ENCODE assay signal across 16 cellular contexts in genomic region chr10:30368065-30368718, GRCh38. TPM values are rescaled to one million over a fixed set of nuclear protein-coding genes. Genes with fewer than 3 reads are reported as not detected.
DNase-seq lines count a peak whose midpoint lies in the region; ATAC-seq and TF ChIP-seq lines count a peak whose summit lies in the region.
"Had no signal": no experiment of that assay in that cellular context is flagged by ENCODE, and none has a peak within 500 bp of the region (broad histone marks: within the 10 kb centered on the region; RNA-seq: fewer than 3 reads in every experiment).

No MANE protein-coding gene starts in this region.

- no peaks in the 10 kb centered on the region for H3K27me3 ChIP-seq in left ventricle myocardium inferior (ENCODE audit: low read depth)

- H3K27ac ChIP-seq in left ventricle myocardium inferior (replicated peaks): no peak overlapping the region

- H3K4me3 ChIP-seq in left ventricle myocardium inferior: no peak overlapping the region
- no peak overlapping the region for H3K4me3 ChIP-seq in foreskin fibroblast (ENCODE audit: low read depth in 1 of 2, low read length in 2 of 2)

- intact Hi-C loops in Right ventricle myocardium superior (cut with DNase I) (no loop called here), left ventricle myocardium inferior (cut with micrococcal nuclease) (no loop called here)
- intact Hi-C loops in activated T-helper 1 cell treated with anti-CD3 and anti-CD28 coated beads, Interleukin-12 subunit alpha, Interleukin-12 subunit beta, Interleukin-2, Interleukin-4 antibody, amounts not matched to agents 30 ng/mL and 10 ng/mL and 1 ng/mL, durations not matched to agents 14 hours and 24 hours and 36 hours (cut with micrococcal nuclease): no loop called here

- peak; percentile 58 for DNase-seq in Right ventricle myocardium superior
- DNase-seq in left ventricle myocardium inferior: no peak
- DNase-seq in foreskin fibroblast: peak; percentile 20 to 48
- peak; percentile 17 for DNase-seq in myocyte (ENCODE audit: low read depth)
- DNase-seq in activated T-helper 1 cell treated with anti-CD3 and anti-CD28 coated beads, Interleukin-12 subunit alpha, Interleukin-12 subunit beta, Interleukin-2, Interleukin-4 antibody, amounts not matched to agents 30 ng/mL and 10 ng/mL and 1 ng/mL, durations not matched to agents 14 hours and 24 hours and 36 hours (ENCODE audit: low spot score): no peak
- DNase-seq in HEK293T (ENCODE audit: extremely low spot score): no peak
- DNase-seq in COR-L47 (lab: John Stamatoyannopoulos, UW): no peak
- DNase-seq in NCI-H1417 treated with DMSO at 0.1 percent for 48 hours (lab: John Stamatoyannopoulos, UW): no peak
- DNase-seq: ACHN; activated naive CD4-positive, alpha-beta T cell; Karpas-422; natural killer cell; NCI-H187 treated with DMSO at 0.1 percent for 48 hours; NK-92 treated with Interleukin-12 subunit alpha and Interleukin-12 subunit beta, amount 100 ng/mL, for 24 hours; stimulated activated CD4-positive, alpha-beta T cell treated with anti-CD3 and anti-CD28 coated beads, Interleukin-12 subunit alpha, Interleukin-12 subunit beta, amount 100 ng/mL, for 4 hours had no signal

- H3K4me3 Mint-ChIP-seq in activated T-helper 1 cell treated with anti-CD3 and anti-CD28 coated beads, Interleukin-12 subunit alpha, Interleukin-12 subunit beta, Interleukin-2, Interleukin-4 antibody, amounts not matched to agents 30 ng/mL and 10 ng/mL and 1 ng/mL, durations not matched to agents 14 hours and 24 hours and 36 hours: no peak overlapping the region
- H3K4me3 Mint-ChIP-seq: central memory CD8-positive, alpha-beta T cell; natural killer cell had no signal

- H3K4me1 Mint-ChIP-seq in activated T-helper 1 cell treated with anti-CD3 and anti-CD28 coated beads, Interleukin-12 subunit alpha, Interleukin-12 subunit beta, Interleukin-2, Interleukin-4 antibody, amounts not matched to agents 30 ng/mL and 10 ng/mL and 1 ng/mL, durations not matched to agents 14 hours and 24 hours and 36 hours (ENCODE audit: low read depth): peaks cover 33% of the 10 kb centered on the region

- H3K27me3 Mint-ChIP-seq in activated T-helper 1 cell treated with anti-CD3 and anti-CD28 coated beads, Interleukin-12 subunit alpha, Interleukin-12 subunit beta, Interleukin-2, Interleukin-4 antibody, amounts not matched to agents 30 ng/mL and 10 ng/mL and 1 ng/mL, durations not matched to agents 14 hours and 24 hours and 36 hours (ENCODE audit: insufficient read depth): peaks cover 7% of the 10 kb centered on the region
- H3K27me3 Mint-ChIP-seq: central memory CD8-positive, alpha-beta T cell had no signal

- POLR2A ChIA-PET in HEK293T (lab: Yijun Ruan, JAX): no interaction called here

- H3K9me3 ChIP-seq in left ventricle myocardium inferior (replicated peaks): no peaks in the 10 kb centered on the region

- ATAC-seq in Right ventricle myocardium superior (ENCODE audit: poor library complexity): no peak
- ATAC-seq: natural killer cell had no signal

- TF ChIP-seq CTCF in left ventricle myocardium inferior (IDR thresholded peaks at IDR 0.05; ENCODE audit: borderline replicate concordance) (no peak), foreskin fibroblast (IDR thresholded peaks at IDR 0.05; ENCODE audit: low read depth, low read length) (no peak)

- H3K36me3 ChIP-seq in left ventricle myocardium inferior: no peaks in the 10 kb centered on the region

- CTCF ChIA-PET in HEK293T (lab: Yijun Ruan, JAX): interaction anchor here (3.3 kb wide), 1 partner anchor 8 kb away, joined by 15 read pairs; no protein-coding TSS in a partner anchor

- H3K36me3 Mint-ChIP-seq in activated T-helper 1 cell treated with anti-CD3 and anti-CD28 coated beads, Interleukin-12 subunit alpha, Interleukin-12 subunit beta, Interleukin-2, Interleukin-4 antibody, amounts not matched to agents 30 ng/mL and 10 ng/mL and 1 ng/mL, durations not matched to agents 14 hours and 24 hours and 36 hours (ENCODE audit: low read depth): no peaks in the 10 kb centered on the region
- H3K36me3 Mint-ChIP-seq: natural killer cell had no signal

- no peak overlapping the region for H3K27ac Mint-ChIP-seq in activated T-helper 1 cell treated with anti-CD3 and anti-CD28 coated beads, Interleukin-12 subunit alpha, Interleukin-12 subunit beta, Interleukin-2, Interleukin-4 antibody, amounts not matched to agents 30 ng/mL and 10 ng/mL and 1 ng/mL, durations not matched to agents 14 hours and 24 hours and 36 hours
- H3K27ac Mint-ChIP-seq: natural killer cell had no signal

- H3K9me3 Mint-ChIP-seq in activated T-helper 1 cell treated with anti-CD3 and anti-CD28 coated beads, Interleukin-12 subunit alpha, Interleukin-12 subunit beta, Interleukin-2, Interleukin-4 antibody, amounts not matched to agents 30 ng/mL and 10 ng/mL and 1 ng/mL, durations not matched to agents 14 hours and 24 hours and 36 hours: no peaks in the 10 kb centered on the region
- H3K9me3 Mint-ChIP-seq: central memory CD8-positive, alpha-beta T cell; natural killer cell had no signal

- no peaks in the 10 kb centered on the region for H3K4me1 ChIP-seq in left ventricle myocardium inferior

TF ChIP-seq in HEK293T, 16 proteins besides CTCF, POLR2A, EP300 and RAD21:
- TF ChIP-seq HDGF (IDR thresholded peaks at IDR 0.05; ENCODE audit: borderline replicate concordance): no peak
- no peak for TF ChIP-seq BHLHE40 (IDR thresholded peaks at IDR 0.05; ENCODE audit: borderline replicate concordance)
- no peak for TF ChIP-seq SP1 (IDR thresholded peaks at IDR 0.05)
- TF ChIP-seq ZNF384 (IDR thresholded peaks at IDR 0.05): no peak
- TF ChIP-seq TARDBP (IDR thresholded peaks at IDR 0.05): no peak
- TF ChIP-seq PKNOX1 (IDR thresholded peaks at IDR 0.05): no peak
- TF ChIP-seq NFRKB (IDR thresholded peaks at IDR 0.05): no peak
- no peak for TF ChIP-seq LEF1 (IDR thresholded peaks at IDR 0.05; ENCODE audit: borderline replicate concordance)
- no peak for TF ChIP-seq FOXK2 (IDR thresholded peaks at IDR 0.05)
- TF ChIP-seq FOXA1 (IDR thresholded peaks at IDR 0.05): no peak
- no peak for TF ChIP-seq CTBP1 (IDR thresholded peaks at IDR 0.05; ENCODE audit: borderline replicate concordance)
- TF ChIP-seq L3MBTL2 (conservative IDR thresholded peaks at IDR 0.05): no peak
- no peak for TF ChIP-seq SUZ12 (IDR thresholded peaks at IDR 0.05)
- no peak for TF ChIP-seq FOXM1 (IDR thresholded peaks at IDR 0.05; ENCODE audit: borderline replicate concordance)
- TF ChIP-seq ARNT (IDR thresholded peaks at IDR 0.05): no peak
- no peak for TF ChIP-seq ELF4 (IDR thresholded peaks at IDR 0.05)

RNA-seq across cellular contexts. Expression of gene MTPAP, which starts 19.1 kb away (rescaled TPM):
- total RNA-seq in Right ventricle myocardium superior: 18.2 TPM
- 21.3 TPM for total RNA-seq in left ventricle myocardium inferior
- total RNA-seq in myocyte: 18.3 and 21.0 TPM in 2 replicates
- polyA plus RNA-seq in myocyte (2012): 7.5 TPM
- total RNA-seq in activated T-helper 1 cell treated with anti-CD3 and anti-CD28 coated beads, Interleukin-12 subunit alpha, Interleukin-12 subunit beta, Interleukin-2, Interleukin-4 antibody, amounts not matched to agents 30 ng/mL and 10 ng/mL and 1 ng/mL, durations not matched to agents 14 hours and 24 hours and 36 hours: 57.2 and 62.9 TPM in 2 replicates

Comparison
In these comparisons a context has a peak if more than half of its experiments do, and no peak if none do; other contexts are left out.
1. DNase-seq: peak in Right ventricle myocardium superior (single experiment), foreskin fibroblast (2 of 2) and myocyte (single experiment); none in left ventricle myocardium inferior (single experiment), activated T-helper 1 cell treated with anti-CD3 and anti-CD28 coated beads, Interleukin-12 subunit alpha, Interleukin-12 subunit beta, Interleukin-2, Interleukin-4 antibody, amounts not matched to agents 30 ng/mL and 10 ng/mL and 1 ng/mL, durations not matched to agents 14 hours and 24 hours and 36 hours (single experiment), HEK293T (single experiment), COR-L47 (single experiment) and NCI-H1417 treated with DMSO at 0.1 percent for 48 hours (single experiment).